ENCODE assay signal across 1 cellular context in the genomic region with DNA sequence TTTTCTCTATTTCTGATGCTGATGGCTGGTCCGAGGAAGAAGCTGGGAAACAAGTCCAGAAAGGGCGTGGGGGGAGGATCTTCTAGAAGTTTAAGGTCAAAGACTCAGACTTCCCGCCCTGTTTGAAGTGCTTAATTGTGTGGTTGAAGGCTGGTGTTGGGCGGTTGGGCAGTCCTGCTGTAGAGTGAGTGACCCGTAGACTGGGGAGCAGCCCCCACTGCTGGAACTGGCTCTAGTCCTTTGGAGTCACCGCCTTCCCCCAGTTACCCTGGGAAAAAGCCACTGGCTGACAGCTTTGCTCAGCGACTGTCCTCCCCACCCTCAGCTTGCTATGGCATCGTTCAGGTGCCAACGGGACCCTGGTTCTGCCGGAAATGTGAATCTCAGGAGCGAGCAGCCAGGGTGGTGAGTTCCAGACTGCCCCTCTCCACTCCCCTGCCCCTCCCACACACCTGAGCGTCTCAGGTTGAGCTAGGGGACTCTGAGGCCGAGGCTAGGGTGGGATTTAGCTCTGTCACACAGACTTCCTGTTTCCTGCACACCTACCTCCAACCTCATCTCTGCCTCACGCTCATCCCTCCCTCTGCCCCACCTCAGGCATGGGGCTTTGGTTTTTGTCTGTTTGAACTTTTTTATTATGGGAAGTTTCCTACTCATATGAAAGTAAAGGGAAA.
TF ChIP-seq lines count a peak whose summit lies in the region.

No MANE protein-coding gene starts in this region.

TF ChIP-seq in neural cell, 6 proteins besides CTCF, POLR2A, EP300 and RAD21 (continued from another document):
- TF ChIP-seq, protein P1, sequence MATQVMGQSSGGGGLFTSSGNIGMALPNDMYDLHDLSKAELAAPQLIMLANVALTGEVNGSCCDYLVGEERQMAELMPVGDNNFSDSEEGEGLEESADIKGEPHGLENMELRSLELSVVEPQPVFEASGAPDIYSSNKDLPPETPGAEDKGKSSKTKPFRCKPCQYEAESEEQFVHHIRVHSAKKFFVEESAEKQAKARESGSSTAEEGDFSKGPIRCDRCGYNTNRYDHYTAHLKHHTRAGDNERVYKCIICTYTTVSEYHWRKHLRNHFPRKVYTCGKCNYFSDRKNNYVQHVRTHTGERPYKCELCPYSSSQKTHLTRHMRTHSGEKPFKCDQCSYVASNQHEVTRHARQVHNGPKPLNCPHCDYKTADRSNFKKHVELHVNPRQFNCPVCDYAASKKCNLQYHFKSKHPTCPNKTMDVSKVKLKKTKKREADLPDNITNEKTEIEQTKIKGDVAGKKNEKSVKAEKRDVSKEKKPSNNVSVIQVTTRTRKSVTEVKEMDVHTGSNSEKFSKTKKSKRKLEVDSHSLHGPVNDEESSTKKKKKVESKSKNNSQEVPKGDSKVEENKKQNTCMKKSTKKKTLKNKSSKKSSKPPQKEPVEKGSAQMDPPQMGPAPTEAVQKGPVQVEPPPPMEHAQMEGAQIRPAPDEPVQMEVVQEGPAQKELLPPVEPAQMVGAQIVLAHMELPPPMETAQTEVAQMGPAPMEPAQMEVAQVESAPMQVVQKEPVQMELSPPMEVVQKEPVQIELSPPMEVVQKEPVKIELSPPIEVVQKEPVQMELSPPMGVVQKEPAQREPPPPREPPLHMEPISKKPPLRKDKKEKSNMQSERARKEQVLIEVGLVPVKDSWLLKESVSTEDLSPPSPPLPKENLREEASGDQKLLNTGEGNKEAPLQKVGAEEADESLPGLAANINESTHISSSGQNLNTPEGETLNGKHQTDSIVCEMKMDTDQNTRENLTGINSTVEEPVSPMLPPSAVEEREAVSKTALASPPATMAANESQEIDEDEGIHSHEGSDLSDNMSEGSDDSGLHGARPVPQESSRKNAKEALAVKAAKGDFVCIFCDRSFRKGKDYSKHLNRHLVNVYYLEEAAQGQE (IDR thresholded peaks at IDR 0.05; ENCODE audit: borderline replicate concordance), result no peak
